Comparison of ENCODE assay signal across 8 cellular contexts in genomic region chr4:7828011-7828720, GRCh38.
DNase-seq lines count a peak whose midpoint lies in the region; ATAC-seq, FAIRE-seq and TF ChIP-seq lines count a peak whose summit lies in the region.

No MANE protein-coding gene starts in this region.

- H3K9me3 Mint-ChIP-seq in activated T-helper 17 cell treated with anti-CD3 and anti-CD28 coated beads, Interleukin-2, amount 50 U/mL, for 72 hours = no peaks in the 10 kb centered on the region
- H3K9me3 Mint-ChIP-seq in progenitor cell of endocrine pancreas (ENCODE audit: low read depth) = peaks cover 2% of the 10 kb centered on the region

- DNase-seq in GM12892 (ENCODE audit: insufficient read length) (no peak), foreskin melanocyte (peak; percentile 95), pulmonary artery endothelial cell (ENCODE audit: low read depth, low spot score) (peak; percentile 98), progenitor cell of endocrine pancreas (ENCODE audit: low spot score, unreplicated experiment) (no peak), NCI-H2196 (lab: John Stamatoyannopoulos, UW; ENCODE audit: unreplicated experiment) (no peak)

- peak; percentile 96 for FAIRE-seq in GM12892 (lab: Jason Lieb, UNC)

- H3K36me3 Mint-ChIP-seq in activated T-helper 17 cell treated with anti-CD3 and anti-CD28 coated beads, Interleukin-2, amount 50 U/mL, for 72 hours (ENCODE audit: low read depth) = peaks cover 86% of the 10 kb centered on the region
- peaks cover 26% of the 10 kb centered on the region for H3K36me3 Mint-ChIP-seq in progenitor cell of endocrine pancreas (ENCODE audit: insufficient read depth)

- peak; percentile 30; the same call in 1 of the 2 replicates for TF ChIP-seq POLR2A in GM12892 (IDR thresholded peaks at IDR 0.05; ENCODE audit: low read depth, low read length)

- no peaks in the 10 kb centered on the region for H3K27me3 Mint-ChIP-seq in activated T-helper 17 cell treated with anti-CD3 and anti-CD28 coated beads, Interleukin-2, amount 50 U/mL, for 72 hours
- no peaks in the 10 kb centered on the region for H3K27me3 Mint-ChIP-seq in progenitor cell of endocrine pancreas

- peak overlapping the region; percentile 70 for H3K4me3 Mint-ChIP-seq in activated T-helper 17 cell treated with anti-CD3 and anti-CD28 coated beads, Interleukin-2, amount 50 U/mL, for 72 hours
- H3K4me3 Mint-ChIP-seq in progenitor cell of endocrine pancreas (ENCODE audit: low read depth) = no peak overlapping the region

- ATAC-seq in activated T-helper 17 cell treated with anti-CD3 and anti-CD28 coated beads, Interleukin-2, amount 50 U/mL, for 72 hours (replicated peaks) = peak; percentile 78
- no peak for ATAC-seq in GM21447 (IDR thresholded peaks at IDR 0.05; ENCODE audit: unreplicated experiment)

- peak overlapping the region; percentile 91 for H3K27ac Mint-ChIP-seq in activated T-helper 17 cell treated with anti-CD3 and anti-CD28 coated beads, Interleukin-2, amount 50 U/mL, for 72 hours
- no peak overlapping the region for H3K27ac Mint-ChIP-seq in progenitor cell of endocrine pancreas

- TF ChIP-seq CTCF in progenitor cell of endocrine pancreas (IDR thresholded peaks at IDR 0.05; ENCODE audit: unreplicated experiment) = no peak

- peaks cover 57% of the 10 kb centered on the region for H3K4me1 Mint-ChIP-seq in activated T-helper 17 cell treated with anti-CD3 and anti-CD28 coated beads, Interleukin-2, amount 50 U/mL, for 72 hours
- H3K4me1 Mint-ChIP-seq in progenitor cell of endocrine pancreas (ENCODE audit: low read depth) = peaks cover 18% of the 10 kb centered on the region

TF ChIP-seq in PFSK-1, 5 proteins besides CTCF, POLR2A, EP300 and RAD21:
- TF ChIP-seq REST (IDR thresholded peaks at IDR 0.05; ENCODE audit: insufficient read depth in 1 of 2, low read depth in 2 of 2, low read length in 2 of 2) (0 out of 4 replicates have a peak, but pooled peaks of 1 of the 2 experiments have one; percentile 55), SIN3A (IDR thresholded peaks at IDR 0.05; ENCODE audit: borderline replicate concordance, insufficient read depth, low read length) (peak; percentile 98), POLR2AphosphoS5 (IDR thresholded peaks at IDR 0.05; ENCODE audit: low read depth, low read length) (no peak), TAF1 (IDR thresholded peaks at IDR 0.05; ENCODE audit: borderline replicate concordance, insufficient read depth, low read length) (no peak), FOXP2 (optimal IDR thresholded peaks at IDR 0.05; ENCODE audit: borderline replicate concordance, extremely low read depth, extremely low read length, insufficient read depth) (peak; percentile 92)

Comparison
In these comparisons a context has a peak if more than half of its experiments do, and no peak if none do; other contexts are left out.
1. DNase-seq: peak in foreskin melanocyte (single experiment) and pulmonary artery endothelial cell (single experiment); none in GM12892 (single experiment), progenitor cell of endocrine pancreas (single experiment) and NCI-H2196 (single experiment).